Comparison of ENCODE assay signal across 1 cellular context in genomic region chr1:225944387-225944786, GRCh38.
TF ChIP-seq lines count a peak whose summit lies in the region.

No MANE protein-coding gene starts in this region.

TF ChIP-seq in K562, 482 proteins besides CTCF, POLR2A, EP300 and RAD21:
- TF ChIP-seq TAF9B (IDR thresholded peaks at IDR 0.05; ENCODE audit: partially characterized antibody) (no peak), E2F3 (CRISPR knock-in tag; IDR thresholded peaks at IDR 0.05) (no peak), TRIM24 (IDR thresholded peaks at IDR 0.05) (no peak), ZNF778 (CRISPR knock-in tag; IDR thresholded peaks at IDR 0.05) (no peak), KLF16 (IDR thresholded peaks at IDR 0.05) (no peak), CREB3 (tag; conservative IDR thresholded peaks at IDR 0.05; ENCODE audit: low read depth) (no peak)
